ENCODE assay signal across 2 cellular contexts in genomic region chrX:123210252-123210651, GRCh38.
TF ChIP-seq lines count a peak whose summit lies in the region.

No MANE protein-coding gene starts in this region.

TF ChIP-seq in A549, 52 proteins besides CTCF, POLR2A, EP300 and RAD21 (continued from another document):
- TF ChIP-seq MAZ (IDR thresholded peaks at IDR 0.05; ENCODE audit: borderline replicate concordance, low read depth, low read length): no peak

TF ChIP-seq in K562, 482 proteins besides CTCF, POLR2A, EP300 and RAD21 (continued from another document):
- no peak for TF ChIP-seq GTF2B (IDR thresholded peaks at IDR 0.05; ENCODE audit: extremely low read depth, insufficient read length)
